13 cellular contexts compared by ENCODE assay signal in genomic region chr4:169582203-169582602, GRCh38. TPM values are rescaled to one million over a fixed set of nuclear protein-coding genes. Genes with fewer than 3 reads are reported as not detected.
DNase-seq lines count a peak whose midpoint lies in the region; ATAC-seq and TF ChIP-seq lines count a peak whose summit lies in the region.
"Had no signal": no experiment of that assay in that cellular context is flagged by ENCODE, and none has a peak within 500 bp of the region (broad histone marks: within the 10 kb centered on the region; RNA-seq: fewer than 3 reads in every experiment).

No MANE protein-coding gene starts in this region.

- no peak overlapping the region for H3K9ac ChIP-seq in neural progenitor cell

- no peaks in the 10 kb centered on the region for H3F3A ChIP-seq in neural progenitor cell (ENCODE audit: low read depth)

- H3K27ac Mint-ChIP-seq in activated T-cell treated with anti-CD3 and anti-CD28 coated beads, Interleukin-2, amount 50 U/mL, for 24 hours, result peak overlapping the region; percentile 29
- no peak overlapping the region for H3K27ac Mint-ChIP-seq in neural progenitor cell
- H3K27ac Mint-ChIP-seq: T-helper 17 cell had no signal

- no peak overlapping the region for H3K4me3 ChIP-seq in ascending aorta
- no peak overlapping the region for H3K4me3 ChIP-seq in neural progenitor cell

- H3K27ac ChIP-seq in ascending aorta, result no peak overlapping the region
- no peak overlapping the region for H3K27ac ChIP-seq in neural progenitor cell

- no peak for DNase-seq in activated T-cell treated with anti-CD3 and anti-CD28 coated beads, Interleukin-2, amount 50 U/mL, for 24 hours
- no peak for DNase-seq in activated T-cell treated with anti-CD3 and anti-CD28 coated beads, Interleukin-2, amount 50 U/mL, for 4 hours
- DNase-seq in ascending aorta (ENCODE audit: low spot score in 2 of 2) (no peak), neural progenitor cell (ENCODE audit: low spot score) (no peak), anterior cingulate cortex (lab: John Stamatoyannopoulos, UW) (no peak)
- DNase-seq: mesendoderm, NCI-H2029, retina, T-helper 17 cell, trophoblast cell had no signal

- H3K4me1 Mint-ChIP-seq in activated T-cell treated with anti-CD3 and anti-CD28 coated beads, Interleukin-2, amount 50 U/mL, for 24 hours (ENCODE audit: low read depth), result peaks cover 2% of the 10 kb centered on the region
- no peaks in the 10 kb centered on the region for H3K4me1 Mint-ChIP-seq in activated T-cell treated with anti-CD3 and anti-CD28 coated beads, Interleukin-2, amount 50 U/mL, for 4 hours (ENCODE audit: low read depth)
- peaks cover 7% of the 10 kb centered on the region for H3K4me1 Mint-ChIP-seq in neural progenitor cell
- H3K4me1 Mint-ChIP-seq: T-helper 17 cell had no signal

- no peak overlapping the region for H3K4me2 ChIP-seq in neural progenitor cell

- H3K9me3 ChIP-seq in ascending aorta (no peaks in the 10 kb centered on the region), neural progenitor cell (ENCODE audit: low read depth) (no peaks in the 10 kb centered on the region)

- no peak for TF ChIP-seq CTCF in ascending aorta (IDR thresholded peaks at IDR 0.05)
- no peak for TF ChIP-seq CTCF in neural progenitor cell (IDR thresholded peaks at IDR 0.05)

- H4K20me1 ChIP-seq in neural progenitor cell (ENCODE audit: low read depth), result no peaks in the 10 kb centered on the region

- no peaks in the 10 kb centered on the region for H3K27me3 Mint-ChIP-seq in activated T-cell treated with anti-CD3 and anti-CD28 coated beads, Interleukin-2, amount 50 U/mL, for 24 hours
- H3K27me3 Mint-ChIP-seq in activated T-cell treated with anti-CD3 and anti-CD28 coated beads, Interleukin-2, amount 50 U/mL, for 4 hours (ENCODE audit: low read depth), result no peaks in the 10 kb centered on the region
- H3K27me3 Mint-ChIP-seq in neural progenitor cell (ENCODE audit: insufficient read depth, low read depth), result no peaks in the 10 kb centered on the region
- H3K27me3 Mint-ChIP-seq: T-helper 17 cell had no signal

- no peaks in the 10 kb centered on the region for H3K9me3 Mint-ChIP-seq in activated T-cell treated with anti-CD3 and anti-CD28 coated beads, Interleukin-2, amount 50 U/mL, for 24 hours
- H3K9me3 Mint-ChIP-seq in activated T-cell treated with anti-CD3 and anti-CD28 coated beads, Interleukin-2, amount 50 U/mL, for 4 hours, result no peaks in the 10 kb centered on the region
- H3K9me3 Mint-ChIP-seq in neural progenitor cell, result no peaks in the 10 kb centered on the region

- H2AFZ ChIP-seq in neural progenitor cell (replicated peaks), result no peak overlapping the region

- no peaks in the 10 kb centered on the region for H3K4me1 ChIP-seq in ascending aorta
- peaks cover 3% of the 10 kb centered on the region for H3K4me1 ChIP-seq in neural progenitor cell

- peaks cover 12 to 43% of the 10 kb centered on the region in 2 donors for H3K36me3 ChIP-seq in ascending aorta
- H3K36me3 ChIP-seq in neural progenitor cell, result peaks cover 9% of the 10 kb centered on the region

- no peaks in the 10 kb centered on the region for H3K27me3 ChIP-seq in ascending aorta
- H3K27me3 ChIP-seq in neural progenitor cell, result no peaks in the 10 kb centered on the region

- H3K79me2 ChIP-seq in neural progenitor cell (ENCODE audit: low read depth), result no peaks in the 10 kb centered on the region

- no peak for ATAC-seq in activated T-cell treated with anti-CD3 and anti-CD28 coated beads, Interleukin-2, amount 50 U/mL, for 4 hours
- ATAC-seq in GM21737 (IDR thresholded peaks at IDR 0.05; ENCODE audit: unreplicated experiment) (peak; percentile 92), HG03280 (IDR thresholded peaks at IDR 0.05; ENCODE audit: unreplicated experiment) (peak; percentile 97), HG03457 (IDR thresholded peaks at IDR 0.05; ENCODE audit: unreplicated experiment) (no peak)
- ATAC-seq: T-helper 17 cell had no signal

- peaks cover 51% of the 10 kb centered on the region for H3K36me3 Mint-ChIP-seq in activated T-cell treated with anti-CD3 and anti-CD28 coated beads, Interleukin-2, amount 50 U/mL, for 24 hours (ENCODE audit: low read depth)
- H3K36me3 Mint-ChIP-seq in activated T-cell treated with anti-CD3 and anti-CD28 coated beads, Interleukin-2, amount 50 U/mL, for 4 hours (ENCODE audit: insufficient read depth), result peaks cover 22% of the 10 kb centered on the region
- peaks cover 4% of the 10 kb centered on the region for H3K36me3 Mint-ChIP-seq in neural progenitor cell

- intact Hi-C loops in ascending aorta (cut with DNase I), result no loop called here

- no peak overlapping the region for H3K4me3 Mint-ChIP-seq in activated T-cell treated with anti-CD3 and anti-CD28 coated beads, Interleukin-2, amount 50 U/mL, for 24 hours
- H3K4me3 Mint-ChIP-seq in activated T-cell treated with anti-CD3 and anti-CD28 coated beads, Interleukin-2, amount 50 U/mL, for 4 hours, result no peak overlapping the region
- no peak overlapping the region for H3K4me3 Mint-ChIP-seq in neural progenitor cell
- H3K4me3 Mint-ChIP-seq: T-helper 17 cell had no signal

RNA-seq across cellular contexts. Expression of gene NEK1, which starts 30.2 kb away (rescaled TPM):
- total RNA-seq in activated T-cell treated with anti-CD3 and anti-CD28 coated beads, Interleukin-2, amount 50 U/mL, for 4 hours, result 1 to 10 TPM; 6.0 to 6.6 (median 6.6) TPM
- total RNA-seq in ascending aorta (11.0 TPM), neural progenitor cell (ENCODE audit: low replicate concordance) (9.9 and 12.1 TPM in 2 replicates)

RNA-seq across cellular contexts. Expression of gene CLCN3, which starts 38.2 kb away (rescaled TPM):
- total RNA-seq in activated T-cell treated with anti-CD3 and anti-CD28 coated beads, Interleukin-2, amount 50 U/mL, for 4 hours, result 10 to 100 TPM; 16.0 to 17.4 (median 16.0) TPM
- total RNA-seq in ascending aorta, result 13.8 TPM
- total RNA-seq in neural progenitor cell (ENCODE audit: low replicate concordance), result 27.0 and 44.8 TPM in 2 replicates

Comparison
In these comparisons a context has a peak if more than half of its experiments do, and no peak if none do; other contexts are left out.
1. ATAC-seq: peak in GM21737 (single experiment) and HG03280 (single experiment); none in activated T-cell treated with anti-CD3 and anti-CD28 coated beads, Interleukin-2, amount 50 U/mL, for 4 hours (0 of 2) and HG03457 (single experiment).